ENCODE assay signal across 1 cellular context in genomic region chr6:81816387-81816786, GRCh38.
TF ChIP-seq lines count a peak whose summit lies in the region.

No MANE protein-coding gene starts in this region.

TF ChIP-seq in HepG2, 621 proteins besides CTCF, POLR2A, EP300 and RAD21 (continued from another document):
- TF ChIP-seq AHDC1 (CRISPR knock-in tag; IDR thresholded peaks at IDR 0.05; ENCODE audit: borderline replicate concordance): peak; percentile 47; the same call in 1 of the 2 replicates
- TF ChIP-seq MED1 (CRISPR knock-in tag; IDR thresholded peaks at IDR 0.05): peak; percentile 39; the same call in 1 of the 2 replicates
- TF ChIP-seq ZNF720 (CRISPR knock-in tag; IDR thresholded peaks at IDR 0.05): no peak
- peak; percentile 52; the same call in 1 of the 2 replicates for TF ChIP-seq HMG20A (CRISPR knock-in tag; IDR thresholded peaks at IDR 0.05; ENCODE audit: borderline replicate concordance)
- 0 out of 2 replicates have a peak, but pooled peaks have one; percentile 22 for TF ChIP-seq TFE3 (CRISPR knock-in tag; IDR thresholded peaks at IDR 0.05)
- TF ChIP-seq, protein P1, sequence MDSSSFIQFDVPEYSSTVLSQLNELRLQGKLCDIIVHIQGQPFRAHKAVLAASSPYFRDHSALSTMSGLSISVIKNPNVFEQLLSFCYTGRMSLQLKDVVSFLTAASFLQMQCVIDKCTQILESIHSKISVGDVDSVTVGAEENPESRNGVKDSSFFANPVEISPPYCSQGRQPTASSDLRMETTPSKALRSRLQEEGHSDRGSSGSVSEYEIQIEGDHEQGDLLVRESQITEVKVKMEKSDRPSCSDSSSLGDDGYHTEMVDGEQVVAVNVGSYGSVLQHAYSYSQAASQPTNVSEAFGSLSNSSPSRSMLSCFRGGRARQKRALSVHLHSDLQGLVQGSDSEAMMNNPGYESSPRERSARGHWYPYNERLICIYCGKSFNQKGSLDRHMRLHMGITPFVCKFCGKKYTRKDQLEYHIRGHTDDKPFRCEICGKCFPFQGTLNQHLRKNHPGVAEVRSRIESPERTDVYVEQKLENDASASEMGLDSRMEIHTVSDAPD (CRISPR knock-in tag; IDR thresholded peaks at IDR 0.05): no peak
